11 cellular contexts compared by ENCODE assay signal in genomic region chr21:34928637-34929036, GRCh38.
A peak's percentile ranks its signal among the peaks of the same experiment; 100 is the strongest.
DNase-seq lines count a peak whose midpoint lies in the region; ATAC-seq and TF ChIP-seq lines count a peak whose summit lies in the region.
"Had no signal": no experiment of that assay in that cellular context is flagged by ENCODE, and none has a peak within 500 bp of the region (broad histone marks: within the 10 kb centered on the region; RNA-seq: fewer than 3 reads in every experiment).

No MANE protein-coding gene starts in this region.

- H3K4me2 ChIP-seq in OCI-LY7 (ENCODE audit: low read length), result no peak overlapping the region
- H3K4me2 ChIP-seq: GM23338 had no signal

- H3K4me1 Mint-ChIP-seq in activated naive CD8-positive, alpha-beta T cell treated with anti-CD3 and anti-CD28 coated beads, Interleukin-2, amount 50 U/mL, for 24 hours, result peaks cover 78% of the 10 kb centered on the region
- H3K4me1 Mint-ChIP-seq in activated naive CD8-positive, alpha-beta T cell treated with anti-CD3 and anti-CD28 coated beads for 36 hours, result peaks cover 65% of the 10 kb centered on the region
- peaks cover 70% of the 10 kb centered on the region for H3K4me1 Mint-ChIP-seq in activated T-helper 2 cell treated with anti-CD3 and anti-CD28 coated beads, Interferon-gamma antibody, Interleukin-2, Interleukin-4, amounts not matched to agents 10 μg/mL and 5 μg/mL and 100 μg/mL, durations not matched to agents 14 hours and 24 hours and 36 hours (ENCODE audit: low read depth)
- H3K4me1 Mint-ChIP-seq in stimulated activated effector memory CD8-positive, alpha-beta T cell treated with anti-CD3 and anti-CD28 coated beads, Interleukin-12 subunit alpha, Interleukin-12 subunit beta, amount 100 ng/mL, for 72 hours, result peaks cover 76% of the 10 kb centered on the region
- H3K4me1 Mint-ChIP-seq: GM23338 had no signal

- BruUV-seq in OCI-LY7 (replicated peaks; lab: Mats Ljungman, UMichigan), result no TSS peak

- no peaks in the 10 kb centered on the region for H3K9me2 ChIP-seq in OCI-LY7 (ENCODE audit: insufficient read depth, low read length)

- peak overlapping the region; percentile 23 for H3K27ac Mint-ChIP-seq in activated naive CD8-positive, alpha-beta T cell treated with anti-CD3 and anti-CD28 coated beads, Interleukin-2, amount 50 U/mL, for 24 hours
- no peak overlapping the region for H3K27ac Mint-ChIP-seq in activated naive CD8-positive, alpha-beta T cell treated with anti-CD3 and anti-CD28 coated beads for 36 hours
- H3K27ac Mint-ChIP-seq in activated T-helper 2 cell treated with anti-CD3 and anti-CD28 coated beads, Interferon-gamma antibody, Interleukin-2, Interleukin-4, amounts not matched to agents 10 μg/mL and 5 μg/mL and 100 μg/mL, durations not matched to agents 14 hours and 24 hours and 36 hours, result peak overlapping the region; percentile 6
- no peak overlapping the region for H3K27ac Mint-ChIP-seq in stimulated activated effector memory CD8-positive, alpha-beta T cell treated with anti-CD3 and anti-CD28 coated beads, Interleukin-12 subunit alpha, Interleukin-12 subunit beta, amount 100 ng/mL, for 72 hours
- H3K27ac Mint-ChIP-seq: B cell, GM23338 had no signal

- H3K36me3 ChIP-seq in OCI-LY7 (ENCODE audit: insufficient read depth, low read length), result 0 out of 2 replicates have a peak, but pooled peaks cover 4% of the 10 kb centered on the region

- intact Hi-C loops in activated T-helper 2 cell treated with anti-CD3 and anti-CD28 coated beads, Interferon-gamma antibody, Interleukin-2, Interleukin-4, amounts not matched to agents 10 μg/mL and 5 μg/mL and 100 μg/mL, durations not matched to agents 14 hours and 24 hours and 36 hours (cut with micrococcal nuclease), result loop anchor here (2.0 kb wide), 2 partner anchors 16 to 32 kb away; no protein-coding TSS in a partner anchor
- intact Hi-C loops in OCI-LY7 (cut with micrococcal nuclease; ENCODE audit: unreplicated experiment), result no loop called here

- H3K4me3 Mint-ChIP-seq in activated naive CD8-positive, alpha-beta T cell treated with anti-CD3 and anti-CD28 coated beads, Interleukin-2, amount 50 U/mL, for 24 hours, result no peak overlapping the region
- H3K4me3 Mint-ChIP-seq in activated naive CD8-positive, alpha-beta T cell treated with anti-CD3 and anti-CD28 coated beads for 36 hours, result no peak overlapping the region
- no peak overlapping the region for H3K4me3 Mint-ChIP-seq in activated T-helper 2 cell treated with anti-CD3 and anti-CD28 coated beads, Interferon-gamma antibody, Interleukin-2, Interleukin-4, amounts not matched to agents 10 μg/mL and 5 μg/mL and 100 μg/mL, durations not matched to agents 14 hours and 24 hours and 36 hours (ENCODE audit: low read depth)
- no peak overlapping the region for H3K4me3 Mint-ChIP-seq in stimulated activated effector memory CD8-positive, alpha-beta T cell treated with anti-CD3 and anti-CD28 coated beads, Interleukin-12 subunit alpha, Interleukin-12 subunit beta, amount 100 ng/mL, for 72 hours
- H3K4me3 Mint-ChIP-seq: B cell; CD8-positive, alpha-beta memory T cell; GM23338 had no signal

- peak; percentile 34 for ATAC-seq in activated naive CD8-positive, alpha-beta T cell treated with anti-CD3 and anti-CD28 coated beads, Interleukin-2, amount 50 U/mL, for 24 hours
- ATAC-seq in stimulated activated effector memory CD8-positive, alpha-beta T cell treated with anti-CD3 and anti-CD28 coated beads, Interleukin-12 subunit alpha, Interleukin-12 subunit beta, amount 100 ng/mL, for 72 hours, result peak; percentile 83
- ATAC-seq: GM23338 had no signal

- peaks cover 12% of the 10 kb centered on the region for H3K4me1 ChIP-seq in OCI-LY7 (ENCODE audit: insufficient read depth, low read length, poor library complexity, severe bottlenecking)

- CTCF ChIA-PET in OCI-LY7 (lab: Charles Lee; ENCODE audit: unreplicated experiment), result interaction anchor here (0.5 kb wide), 1 partner anchor 1113 kb away, joined by 3 read pairs; no protein-coding TSS in a partner anchor

- H4K20me1 ChIP-seq in OCI-LY7 (ENCODE audit: insufficient read depth, low read length), result no peaks in the 10 kb centered on the region

- H3K9me3 ChIP-seq in OCI-LY7 (ENCODE audit: low read length), result no peaks in the 10 kb centered on the region

- H2AFZ ChIP-seq in OCI-LY7 (ENCODE audit: low read length), result no peak overlapping the region
- H2AFZ ChIP-seq: GM23338 had no signal

- H3K4me3 ChIP-seq in OCI-LY7 (ENCODE audit: low read depth, low read length, poor library complexity, severe bottlenecking), result no peak overlapping the region
- H3K4me3 ChIP-seq: GM23338 had no signal

- 0 out of 2 replicates have a peak, but pooled peaks cover 5% of the 10 kb centered on the region for H3K79me2 ChIP-seq in OCI-LY7 (ENCODE audit: insufficient read depth, low read depth, low read length)

- POLR2A ChIA-PET in OCI-LY7 (lab: Charles Lee), result interaction anchor here (1.7 kb wide), 1 partner anchor 14 kb away, joined by 6 read pairs; no protein-coding TSS in a partner anchor

- no peaks in the 10 kb centered on the region for H3K27me3 Mint-ChIP-seq in activated naive CD8-positive, alpha-beta T cell treated with anti-CD3 and anti-CD28 coated beads, Interleukin-2, amount 50 U/mL, for 24 hours
- no peaks in the 10 kb centered on the region for H3K27me3 Mint-ChIP-seq in activated naive CD8-positive, alpha-beta T cell treated with anti-CD3 and anti-CD28 coated beads for 36 hours
- no peaks in the 10 kb centered on the region for H3K27me3 Mint-ChIP-seq in activated T-helper 2 cell treated with anti-CD3 and anti-CD28 coated beads, Interferon-gamma antibody, Interleukin-2, Interleukin-4, amounts not matched to agents 10 μg/mL and 5 μg/mL and 100 μg/mL, durations not matched to agents 14 hours and 24 hours and 36 hours (ENCODE audit: low read depth)
- H3K27me3 Mint-ChIP-seq: B cell; CD8-positive, alpha-beta memory T cell had no signal

- no peak for TF ChIP-seq CTCF in OCI-LY7 (conservative IDR thresholded peaks at IDR 0.05; ENCODE audit: low read length)

- H3K27ac ChIP-seq in OCI-LY7 (ENCODE audit: low read depth, low read length, poor library complexity, severe bottlenecking), result no peak overlapping the region

- H3K9me3 Mint-ChIP-seq in activated naive CD8-positive, alpha-beta T cell treated with anti-CD3 and anti-CD28 coated beads, Interleukin-2, amount 50 U/mL, for 24 hours, result peaks cover 12% of the 10 kb centered on the region
- H3K9me3 Mint-ChIP-seq in activated naive CD8-positive, alpha-beta T cell treated with anti-CD3 and anti-CD28 coated beads for 36 hours, result no peaks in the 10 kb centered on the region
- no peaks in the 10 kb centered on the region for H3K9me3 Mint-ChIP-seq in activated T-helper 2 cell treated with anti-CD3 and anti-CD28 coated beads, Interferon-gamma antibody, Interleukin-2, Interleukin-4, amounts not matched to agents 10 μg/mL and 5 μg/mL and 100 μg/mL, durations not matched to agents 14 hours and 24 hours and 36 hours
- H3K9me3 Mint-ChIP-seq in stimulated activated effector memory CD8-positive, alpha-beta T cell treated with anti-CD3 and anti-CD28 coated beads, Interleukin-12 subunit alpha, Interleukin-12 subunit beta, amount 100 ng/mL, for 72 hours, result peaks cover 10% of the 10 kb centered on the region
- H3K9me3 Mint-ChIP-seq: CD8-positive, alpha-beta memory T cell; GM23338 had no signal

- no peak for DNase-seq in activated naive CD8-positive, alpha-beta T cell treated with anti-CD3 and anti-CD28 coated beads, Interleukin-2, amount 50 U/mL, for 24 hours
- DNase-seq in activated naive CD8-positive, alpha-beta T cell treated with anti-CD3 and anti-CD28 coated beads for 36 hours, result no peak
- peak; percentile 62 for DNase-seq in EH (ENCODE audit: low read depth)
- DNase-seq in activated T-helper 2 cell treated with anti-CD3 and anti-CD28 coated beads, Interferon-gamma antibody, Interleukin-2, Interleukin-4, amounts not matched to agents 10 μg/mL and 5 μg/mL and 100 μg/mL, durations not matched to agents 14 hours and 24 hours and 36 hours (ENCODE audit: low spot score), result no peak
- no peak for DNase-seq in stimulated activated effector memory CD8-positive, alpha-beta T cell treated with anti-CD3 and anti-CD28 coated beads, Interleukin-12 subunit alpha, Interleukin-12 subunit beta, amount 100 ng/mL, for 72 hours (ENCODE audit: low spot score in 2 of 2)
- no peak for DNase-seq in SHP77 treated with DMSO at 0.1 percent for 48 hours (lab: John Stamatoyannopoulos, UW)
- no peak for DNase-seq in OCI-LY7 (ENCODE audit: low spot score)
- DNase-seq: CD8-positive, alpha-beta memory T cell; H7 had no signal

- H3K36me3 Mint-ChIP-seq in activated naive CD8-positive, alpha-beta T cell treated with anti-CD3 and anti-CD28 coated beads, Interleukin-2, amount 50 U/mL, for 24 hours (ENCODE audit: low read depth), result peaks cover 12% of the 10 kb centered on the region
- H3K36me3 Mint-ChIP-seq in activated naive CD8-positive, alpha-beta T cell treated with anti-CD3 and anti-CD28 coated beads for 36 hours, result peaks cover 21% of the 10 kb centered on the region
- H3K36me3 Mint-ChIP-seq in activated T-helper 2 cell treated with anti-CD3 and anti-CD28 coated beads, Interferon-gamma antibody, Interleukin-2, Interleukin-4, amounts not matched to agents 10 μg/mL and 5 μg/mL and 100 μg/mL, durations not matched to agents 14 hours and 24 hours and 36 hours (ENCODE audit: low read depth), result peaks cover 61% of the 10 kb centered on the region
- peaks cover 6% of the 10 kb centered on the region for H3K36me3 Mint-ChIP-seq in stimulated activated effector memory CD8-positive, alpha-beta T cell treated with anti-CD3 and anti-CD28 coated beads, Interleukin-12 subunit alpha, Interleukin-12 subunit beta, amount 100 ng/mL, for 72 hours

Comparison
In these comparisons a context has a peak if more than half of its experiments do, and no peak if none do; other contexts are left out.
1. H3K27ac Mint-ChIP-seq: peak in activated naive CD8-positive, alpha-beta T cell treated with anti-CD3 and anti-CD28 coated beads, Interleukin-2, amount 50 U/mL, for 24 hours (single experiment) and activated T-helper 2 cell treated with anti-CD3 and anti-CD28 coated beads, Interferon-gamma antibody, Interleukin-2, Interleukin-4, amounts not matched to agents 10 μg/mL and 5 μg/mL and 100 μg/mL, durations not matched to agents 14 hours and 24 hours and 36 hours (single experiment); none in activated naive CD8-positive, alpha-beta T cell treated with anti-CD3 and anti-CD28 coated beads for 36 hours (single experiment) and stimulated activated effector memory CD8-positive, alpha-beta T cell treated with anti-CD3 and anti-CD28 coated beads, Interleukin-12 subunit alpha, Interleukin-12 subunit beta, amount 100 ng/mL, for 72 hours (single experiment).